Comparison of ENCODE assay signal across 8 cellular contexts in genomic region chr7:27156508-27156898, GRCh38. TPM values are rescaled to one million over a fixed set of nuclear protein-coding genes. Genes with fewer than 3 reads are reported as not detected.
DNase-seq lines count a peak whose midpoint lies in the region; ATAC-seq and TF ChIP-seq lines count a peak whose summit lies in the region.

HOXA7 (minus strand) TSS chr7:27156675; CDS start chr7:27156545, 130 bp downstream.

- no peaks in the 10 kb centered on the region for H3K9me3 Mint-ChIP-seq in stimulated activated effector memory CD8-positive, alpha-beta T cell treated with anti-CD3 and anti-CD28 coated beads, Interleukin-12 subunit alpha, Interleukin-12 subunit beta, amount 100 ng/mL, for 72 hours

- no peak for TF ChIP-seq CTCF in HFF-Myc (IDR thresholded peaks at IDR 0.05; ENCODE audit: low read depth, low read length, missing control alignments)

- H3K36me3 Mint-ChIP-seq in T-helper 17 cell (ENCODE audit: low read depth): peaks cover 16% of the 10 kb centered on the region
- H3K36me3 Mint-ChIP-seq in stimulated activated effector memory CD8-positive, alpha-beta T cell treated with anti-CD3 and anti-CD28 coated beads, Interleukin-12 subunit alpha, Interleukin-12 subunit beta, amount 100 ng/mL, for 72 hours: peaks cover 25% of the 10 kb centered on the region

- H3K27ac Mint-ChIP-seq in T-helper 17 cell: peak within 1 kb of the TSS; percentile 78
- H3K27ac Mint-ChIP-seq in stimulated activated effector memory CD8-positive, alpha-beta T cell treated with anti-CD3 and anti-CD28 coated beads, Interleukin-12 subunit alpha, Interleukin-12 subunit beta, amount 100 ng/mL, for 72 hours: no peak within 1 kb of the TSS

- H3K9me3 ChIP-seq in T-helper 17 cell (ENCODE audit: control insufficient read depth, low read length, poor library complexity, severe bottlenecking): no peaks in the 10 kb centered on the region

- H3K4me3 ChIP-seq in HFF-Myc (replicated peaks; ENCODE audit: low read depth, low read length) (peak within 1 kb of the TSS; percentile 60), iPS-11a (ENCODE audit: low read depth, low read length) (peak within 1 kb of the TSS; percentile 27)

- DNase-seq in AG20443 (ENCODE audit: low spot score) (peak; percentile 83), HFF-Myc (ENCODE audit: extremely low read depth, low read depth) (no peak), T-helper 17 cell (no peak), hepatic stellate cell (ENCODE audit: low spot score) (no peak)
- peak in 1 of 2 donors; percentile 52 for DNase-seq in stimulated activated effector memory CD8-positive, alpha-beta T cell treated with anti-CD3 and anti-CD28 coated beads, Interleukin-12 subunit alpha, Interleukin-12 subunit beta, amount 100 ng/mL, for 72 hours (ENCODE audit: low spot score in 2 of 2)

- H3K4me1 Mint-ChIP-seq in T-helper 17 cell: peaks cover 43% of the 10 kb centered on the region
- H3K4me1 Mint-ChIP-seq in stimulated activated effector memory CD8-positive, alpha-beta T cell treated with anti-CD3 and anti-CD28 coated beads, Interleukin-12 subunit alpha, Interleukin-12 subunit beta, amount 100 ng/mL, for 72 hours: peaks cover 48% of the 10 kb centered on the region

- peaks cover 86% of the 10 kb centered on the region for H3K27me3 Mint-ChIP-seq in T-helper 17 cell

- H3K4me3 Mint-ChIP-seq in T-helper 17 cell: peak within 1 kb of the TSS; percentile 78
- peak within 1 kb of the TSS; percentile 73 for H3K4me3 Mint-ChIP-seq in stimulated activated effector memory CD8-positive, alpha-beta T cell treated with anti-CD3 and anti-CD28 coated beads, Interleukin-12 subunit alpha, Interleukin-12 subunit beta, amount 100 ng/mL, for 72 hours

- no peak for ATAC-seq in T-helper 17 cell
- no peak for ATAC-seq in stimulated activated effector memory CD8-positive, alpha-beta T cell treated with anti-CD3 and anti-CD28 coated beads, Interleukin-12 subunit alpha, Interleukin-12 subunit beta, amount 100 ng/mL, for 72 hours
- no peak for ATAC-seq in GM21825 (IDR thresholded peaks at IDR 0.05; ENCODE audit: unreplicated experiment)
- no peak for ATAC-seq in HG02678 (IDR thresholded peaks at IDR 0.05; ENCODE audit: unreplicated experiment)

RNA-seq across cellular contexts. Expression of gene HOXA7, which starts in this region (rescaled TPM):
- not detected for total RNA-seq in T-helper 17 cell
